Comparison of ENCODE assay signal across 16 cellular contexts in the genomic region with DNA sequence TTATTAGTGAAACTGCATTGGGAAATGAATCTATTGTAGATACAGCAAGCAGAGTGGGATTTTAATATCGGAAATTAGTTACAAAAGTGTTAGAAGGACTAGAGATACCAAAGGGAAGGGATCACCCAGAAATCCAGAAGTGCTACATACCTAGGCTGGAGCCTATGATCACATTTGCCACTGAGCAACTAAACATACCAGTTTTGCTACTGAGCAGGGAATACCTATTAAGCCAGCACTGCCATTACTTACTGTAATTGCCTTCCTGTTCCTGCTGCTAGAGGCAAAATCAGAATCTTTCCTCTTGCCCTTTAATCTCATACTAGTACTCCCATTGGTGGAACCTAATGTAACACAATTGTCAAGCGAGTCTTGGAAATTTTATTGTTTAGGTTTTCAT.
"Had no signal": no experiment of that assay in that cellular context is flagged by ENCODE, and none has a peak within 500 bp of the region (broad histone marks: within the 10 kb centered on the region; RNA-seq: fewer than 3 reads in every experiment).

No MANE protein-coding gene starts in this region.

- H3K4me3 ChIP-seq: MG63 had no signal

- H3K27me3 ChIP-seq: MG63 had no signal

- H3K36me3 ChIP-seq: MG63 had no signal

- H3K27ac ChIP-seq: RWPE1 had no signal

- ATAC-seq: Panc1, PC-3 had no signal

- DNase-seq: KBM-7; MG63; NCI-H1092 treated with DMSO at 0.1 percent for 48 hours; NCI-H1436; NCI-H187; NCI-H2029; NCI-H2081 treated with DMSO at 0.1 percent for 48 hours; NCI-H2227 treated with DMSO at 0.1 percent for 48 hours; NCI-H524; NCI-H526 treated with DMSO at 0.1 percent for 48 hours; NCI-H748 treated with DMSO at 0.1 percent for 48 hours; NK-92 treated with Interleukin-12 subunit alpha and Interleukin-12 subunit beta, amount 100 ng/mL, for 24 hours; PC-3; SHP77 had no signal

- H3K9me3 ChIP-seq: MG63 had no signal
